ENCODE assay signal across 10 cellular contexts in genomic region chr11:122180435-122180834, GRCh38.
DNase-seq lines count a peak whose midpoint lies in the region; ATAC-seq, FAIRE-seq and TF ChIP-seq lines count a peak whose summit lies in the region.
"Had no signal": no experiment of that assay in that cellular context is flagged by ENCODE, and none has a peak within 500 bp of the region (broad histone marks: within the 10 kb centered on the region; RNA-seq: fewer than 3 reads in every experiment).

No MANE protein-coding gene starts in this region.

- no peak overlapping the region for H3K9ac ChIP-seq in Karpas-422 (ENCODE audit: low read length)

- no peaks in the 10 kb centered on the region for H3K27me3 ChIP-seq in pancreas
- no peaks in the 10 kb centered on the region for H3K27me3 ChIP-seq in Karpas-422 (ENCODE audit: low read length)
- H3K27me3 ChIP-seq in HAP-1 (ENCODE audit: low read depth): no peaks in the 10 kb centered on the region

- ATAC-seq in pancreas: no peak
- no peak for ATAC-seq in HG02798 (IDR thresholded peaks at IDR 0.05; ENCODE audit: poor library complexity, unreplicated experiment)

- DNase-seq in GM04503 (ENCODE audit: low read depth) (peak; percentile 97), SW480 (ENCODE audit: low spot score) (peak; percentile 7), fibroblast of villous mesenchyme (ENCODE audit: low read depth) (peak; percentile 96), skeletal muscle cell (ENCODE audit: low read depth) (peak; percentile 99), pancreas (no peak), Karpas-422 (no peak), HAP-1 (ENCODE audit: low spot score in 2 of 2) (no peak)
- DNase-seq: NCI-H446 had no signal

- H3K79me2 ChIP-seq in Karpas-422 (ENCODE audit: low read length): no peaks in the 10 kb centered on the region

- 62 to 70% methylated on average over 2 of the region's 2 CpGs for WGBS in pancreas, 2 donors

- intact Hi-C loops in pancreas (cut with DNase I): no loop called here

- no peaks in the 10 kb centered on the region for H4K20me1 ChIP-seq in Karpas-422 (ENCODE audit: insufficient read depth, low read depth, low read length)

- H2AFZ ChIP-seq in Karpas-422 (ENCODE audit: low read length): no peak overlapping the region

- H3K27ac ChIP-seq in pancreas (no peak overlapping the region), Karpas-422 (ENCODE audit: low read length) (no peak overlapping the region)
- H3K27ac ChIP-seq: VCaP had no signal

- no peaks in the 10 kb centered on the region for H3K9me3 ChIP-seq in pancreas
- no peaks in the 10 kb centered on the region for H3K9me3 ChIP-seq in Karpas-422 (ENCODE audit: low read length)
- H3K9me3 ChIP-seq in HAP-1: no peaks in the 10 kb centered on the region

- TF ChIP-seq CTCF in fibroblast of villous mesenchyme (IDR thresholded peaks at IDR 0.05; ENCODE audit: insufficient read depth, low read depth, low read length) (no peak), pancreas (IDR thresholded peaks at IDR 0.05) (no peak)

- no peaks in the 10 kb centered on the region for H3K4me1 ChIP-seq in pancreas
- no peaks in the 10 kb centered on the region for H3K4me1 ChIP-seq in Karpas-422 (ENCODE audit: low read length)
- no peaks in the 10 kb centered on the region for H3K4me1 ChIP-seq in HAP-1

- no peak overlapping the region for H3K4me2 ChIP-seq in Karpas-422 (ENCODE audit: low read depth, low read length, poor library complexity, severe bottlenecking)

- H3K4me3 ChIP-seq in fibroblast of villous mesenchyme (ENCODE audit: low read depth, low read length): peak overlapping the region; percentile 73
- peak overlapping the region; percentile 71 for H3K4me3 ChIP-seq in skeletal muscle cell (ENCODE audit: low read depth, low read length)
- no peak overlapping the region for H3K4me3 ChIP-seq in pancreas
- H3K4me3 ChIP-seq in Karpas-422 (ENCODE audit: low read length): no peak overlapping the region
- H3K4me3 ChIP-seq in HAP-1: no peak overlapping the region

- H3K36me3 ChIP-seq in pancreas (no peaks in the 10 kb centered on the region), Karpas-422 (ENCODE audit: insufficient read depth, low read length) (no peaks in the 10 kb centered on the region), HAP-1 (replicated peaks) (no peaks in the 10 kb centered on the region)

- in situ Hi-C loops in HAP-1 (cut with MboI; ENCODE audit: low sequenced_read_pairs): no loop called here

- FAIRE-seq in pancreas (lab: Jason Lieb, UNC): no peak

- H3K9me2 ChIP-seq in Karpas-422 (replicated peaks; ENCODE audit: insufficient read depth, low read length): no peaks in the 10 kb centered on the region

Comparison
In these comparisons a context has a peak if more than half of its experiments do, and no peak if none do; other contexts are left out.
1. DNase-seq: peak in GM04503 (single experiment), SW480 (single experiment), fibroblast of villous mesenchyme (single experiment) and skeletal muscle cell (single experiment); none in pancreas (0 of 6), Karpas-422 (single experiment) and HAP-1 (0 of 2).
2. H3K4me3 ChIP-seq: peak in fibroblast of villous mesenchyme (single experiment) and skeletal muscle cell (single experiment); none in pancreas (0 of 4), Karpas-422 (single experiment) and HAP-1 (single experiment).